In genomic region chr2:32474391-32474790, GRCh38 we compare ENCODE assay signal across 13 cellular contexts.
"Had no signal": no experiment of that assay in that cellular context is flagged by ENCODE, and none has a peak within 500 bp of the region (broad histone marks: within the 10 kb centered on the region; RNA-seq: fewer than 3 reads in every experiment).

No MANE protein-coding gene starts in this region.

- H3K27ac ChIP-seq: ascending aorta, esophagus squamous epithelium, heart right ventricle, stomach, thoracic aorta had no signal

- H3K27ac Mint-ChIP-seq: activated CD4-positive, alpha-beta memory T cell treated with anti-CD3 and anti-CD28 coated beads for 36 hours; activated naive CD8-positive, alpha-beta T cell treated with anti-CD3 and anti-CD28 coated beads, Interleukin-2, amount 10 ng/mL, durations not matched to agents 7 days and 5 days; nephron progenitor cell had no signal

- H3K4me1 ChIP-seq: ascending aorta, esophagus squamous epithelium, heart right ventricle, stomach had no signal

- H3K9me3 ChIP-seq: ascending aorta, esophagus squamous epithelium, heart right ventricle, stomach, thoracic aorta had no signal

- H3K27me3 Mint-ChIP-seq: activated CD4-positive, alpha-beta memory T cell treated with anti-CD3 and anti-CD28 coated beads for 36 hours; activated naive CD8-positive, alpha-beta T cell treated with anti-CD3 and anti-CD28 coated beads, Interleukin-2, amount 10 ng/mL, durations not matched to agents 7 days and 5 days had no signal

- H3K4me1 Mint-ChIP-seq: nephron progenitor cell had no signal

- ATAC-seq: heart right ventricle had no signal

- H3K27me3 ChIP-seq: ascending aorta, esophagus squamous epithelium, heart right ventricle, stomach had no signal

- DNase-seq: activated CD4-positive, alpha-beta memory T cell treated with anti-CD3 and anti-CD28 coated beads for 36 hours; activated CD4-positive, CD25-positive, alpha-beta regulatory T cell treated with anti-CD3 and anti-CD28 coated beads, Interleukin-2, amount 50 U/mL, for 72 hours; activated effector memory CD4-positive, alpha-beta T cell treated with Interleukin-2 at 50 U/mL for 16 hours; activated naive CD8-positive, alpha-beta T cell treated with anti-CD3 and anti-CD28 coated beads, Interleukin-2, amount 10 ng/mL, durations not matched to agents 7 days and 5 days; esophagus squamous epithelium; foreskin melanocyte; heart right ventricle; mesendoderm; nephron progenitor cell; stimulated activated CD4-positive, alpha-beta T cell treated with anti-CD3 and anti-CD28 coated beads, Interleukin-12 subunit alpha, Interleukin-12 subunit beta, amount 100 ng/mL, for 4 hours; stomach had no signal

- H3K9me3 Mint-ChIP-seq: activated CD4-positive, alpha-beta memory T cell treated with anti-CD3 and anti-CD28 coated beads for 36 hours; activated naive CD8-positive, alpha-beta T cell treated with anti-CD3 and anti-CD28 coated beads, Interleukin-2, amount 10 ng/mL, durations not matched to agents 7 days and 5 days; nephron progenitor cell had no signal

- H3K4me3 Mint-ChIP-seq: activated CD4-positive, alpha-beta memory T cell treated with anti-CD3 and anti-CD28 coated beads for 36 hours; activated naive CD8-positive, alpha-beta T cell treated with anti-CD3 and anti-CD28 coated beads, Interleukin-2, amount 10 ng/mL, durations not matched to agents 7 days and 5 days; nephron progenitor cell had no signal
